Comparison of ENCODE assay signal across 2 cellular contexts in genomic region chr6:10919578-10919977, GRCh38. TPM values are rescaled to one million over a fixed set of nuclear protein-coding genes. Genes with fewer than 3 reads are reported as not detected.
"Had no signal": no experiment of that assay in that cellular context is flagged by ENCODE, and none has a peak within 500 bp of the region (broad histone marks: within the 10 kb centered on the region; RNA-seq: fewer than 3 reads in every experiment).

No MANE protein-coding gene starts in this region.

RNA-seq across cellular contexts. Expression of gene SYCP2L, which starts 32.7 kb away (rescaled TPM):
- total RNA-seq: HFFc6, IMR-90 had no signal

RNA-seq across cellular contexts. Expression of gene GCM2, which starts 37.7 kb away (rescaled TPM):
- total RNA-seq: HFFc6, IMR-90 had no signal
- polyA plus RNA-seq: IMR-90 had no signal
